ENCODE assay signal across 24 cellular contexts in the genomic region with DNA sequence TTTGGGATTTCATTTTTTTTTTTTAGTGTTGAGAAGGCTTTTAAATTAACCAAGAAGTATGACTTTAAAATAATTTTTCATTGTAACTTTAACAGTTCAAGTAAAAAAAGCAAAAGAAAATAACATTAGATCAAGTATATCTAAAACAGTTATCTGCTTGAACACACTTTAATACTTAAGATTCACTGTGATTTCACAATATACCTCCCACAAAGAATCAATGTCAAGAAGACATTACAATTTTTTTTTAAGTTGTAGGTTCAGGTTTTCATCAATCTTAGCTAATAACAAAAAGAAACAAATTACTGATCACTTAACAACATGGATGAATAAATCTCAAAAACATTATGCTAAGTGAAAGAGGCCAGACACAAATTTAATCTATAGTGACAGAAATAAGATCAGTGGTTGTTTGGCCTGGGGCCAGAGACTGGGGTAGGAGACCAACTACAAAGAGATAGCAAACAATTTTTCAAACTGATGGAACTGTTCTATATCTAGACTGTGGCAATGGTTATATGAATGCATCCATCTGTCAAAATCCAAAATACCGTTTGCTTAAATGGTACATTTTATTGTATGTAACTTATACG.
DNase-seq lines count a peak whose midpoint lies in the region; ATAC-seq, FAIRE-seq and TF ChIP-seq lines count a peak whose summit lies in the region.
"Had no signal": no experiment of that assay in that cellular context is flagged by ENCODE, and none has a peak within 500 bp of the region (broad histone marks: within the 10 kb centered on the region; RNA-seq: fewer than 3 reads in every experiment).

No MANE protein-coding gene starts in this region.

- H3K4me3 Mint-ChIP-seq in neural crest cell, result no peak overlapping the region
- H3K4me3 Mint-ChIP-seq: activated CD8-positive, alpha-beta memory T cell treated with anti-CD3 and anti-CD28 coated beads, Interleukin-2, amount 10 ng/mL, durations not matched to agents 7 days and 5 days; activated naive CD8-positive, alpha-beta T cell treated with anti-CD3 and anti-CD28 coated beads for 36 hours; CD8-positive, alpha-beta memory T cell; GM23338; IgD-negative memory B cell; type B pancreatic cell had no signal

- H3K9me3 Mint-ChIP-seq in neural crest cell, result no peaks in the 10 kb centered on the region
- H3K9me3 Mint-ChIP-seq: activated naive CD8-positive, alpha-beta T cell treated with anti-CD3 and anti-CD28 coated beads for 36 hours; CD8-positive, alpha-beta memory T cell; GM23338; IgD-negative memory B cell; type B pancreatic cell had no signal

- peak overlapping the region; percentile 20 for H3K27ac ChIP-seq in epithelial cell of prostate
- H3K27ac ChIP-seq: esophagus muscularis mucosa had no signal

- FAIRE-seq in GM19239 (lab: Jason Lieb, UNC) (peak; percentile 53), RCC 7860 (lab: Jason Lieb, UNC) (peak; percentile 61)
- FAIRE-seq: GM12892 had no signal

- no peaks in the 10 kb centered on the region for H3K27me3 Mint-ChIP-seq in neural crest cell (ENCODE audit: low read depth)
- H3K27me3 Mint-ChIP-seq: activated CD8-positive, alpha-beta memory T cell treated with anti-CD3 and anti-CD28 coated beads, Interleukin-2, amount 10 ng/mL, durations not matched to agents 7 days and 5 days; CD8-positive, alpha-beta memory T cell; IgD-negative memory B cell; type B pancreatic cell had no signal

- ATAC-seq in HG03135 (IDR thresholded peaks at IDR 0.05; ENCODE audit: unreplicated experiment), result no peak
- ATAC-seq in GM18870 (IDR thresholded peaks at IDR 0.05; ENCODE audit: unreplicated experiment), result no peak
- no peak for ATAC-seq in HG02973 (IDR thresholded peaks at IDR 0.05; ENCODE audit: unreplicated experiment)
- ATAC-seq: activated CD8-positive, alpha-beta memory T cell treated with anti-CD3 and anti-CD28 coated beads, Interleukin-2, amount 10 ng/mL, durations not matched to agents 7 days and 5 days; GM23338 had no signal

- H3K27ac Mint-ChIP-seq in neural crest cell (ENCODE audit: unreplicated experiment), result peak overlapping the region; percentile 76
- H3K27ac Mint-ChIP-seq: activated CD8-positive, alpha-beta memory T cell treated with anti-CD3 and anti-CD28 coated beads, Interleukin-2, amount 10 ng/mL, durations not matched to agents 7 days and 5 days; activated naive CD8-positive, alpha-beta T cell treated with anti-CD3 and anti-CD28 coated beads for 36 hours; GM23338; IgD-negative memory B cell; type B pancreatic cell had no signal

- DNase-seq in GM19239 (ENCODE audit: insufficient read length, low spot score) (no peak), RCC 7860 (ENCODE audit: low spot score) (no peak), epithelial cell of prostate (ENCODE audit: low read depth, low spot score) (no peak), neural crest cell (ENCODE audit: low read depth, low spot score) (no peak), NCI-H146 treated with DMSO at 0.1 percent for 48 hours (lab: John Stamatoyannopoulos, UW; ENCODE audit: unreplicated experiment) (no peak)
- DNase-seq: activated CD4-positive, alpha-beta T cell treated with anti-CD3 and anti-CD28 coated beads for 48 hours; activated CD8-positive, alpha-beta memory T cell treated with anti-CD3 and anti-CD28 coated beads, Interleukin-2, amount 10 ng/mL, durations not matched to agents 7 days and 5 days; activated naive CD8-positive, alpha-beta T cell treated with anti-CD3 and anti-CD28 coated beads for 36 hours; CD8-positive, alpha-beta memory T cell; cerebellar nuclear complex; DMS79 treated with DMSO at 0.1 percent for 48 hours; effector memory CD4-positive, alpha-beta T cell; MG63; NCI-H1417 treated with DMSO at 0.1 percent for 48 hours; NCI-H526; occipital lobe had no signal

- H3K4me1 Mint-ChIP-seq in neural crest cell, result peaks cover 12% of the 10 kb centered on the region
- H3K4me1 Mint-ChIP-seq: activated CD8-positive, alpha-beta memory T cell treated with anti-CD3 and anti-CD28 coated beads, Interleukin-2, amount 10 ng/mL, durations not matched to agents 7 days and 5 days; CD8-positive, alpha-beta memory T cell; GM23338; IgD-negative memory B cell had no signal

- TF ChIP-seq CTCF in neural crest cell (conservative IDR thresholded peaks at IDR 0.05), result no peak

- H3K36me3 Mint-ChIP-seq in neural crest cell (ENCODE audit: low read depth), result peaks cover 26% of the 10 kb centered on the region
- H3K36me3 Mint-ChIP-seq: activated naive CD8-positive, alpha-beta T cell treated with anti-CD3 and anti-CD28 coated beads for 36 hours had no signal
